In the genomic region with DNA sequence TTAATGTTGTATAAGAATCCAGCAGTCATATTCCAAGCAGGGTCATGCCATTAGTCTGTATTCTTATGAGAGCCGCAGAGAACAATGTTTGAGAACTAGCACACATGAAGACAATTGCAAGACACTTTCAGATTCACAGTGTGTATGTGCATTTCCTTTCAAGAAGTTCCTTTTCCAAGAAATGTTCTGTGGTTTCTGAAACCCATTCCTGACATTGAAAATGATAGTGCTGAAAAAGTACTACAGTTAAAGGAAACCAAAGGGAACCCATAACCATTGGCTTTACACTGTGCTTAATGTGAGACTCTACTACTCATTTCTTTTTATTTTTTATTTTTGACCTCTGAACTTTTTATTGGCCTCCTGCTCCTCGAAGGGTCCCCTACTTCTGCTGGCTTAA, we compare ENCODE assay signal across 19 cellular contexts.
"Had no signal": no experiment of that assay in that cellular context is flagged by ENCODE, and none has a peak within 500 bp of the region (broad histone marks: within the 10 kb centered on the region; RNA-seq: fewer than 3 reads in every experiment).

No MANE protein-coding gene starts in this region.

- H3K4me3 ChIP-seq: dorsolateral prefrontal cortex, heart right ventricle, psoas muscle, right lobe of liver, suprapubic skin, thyroid gland had no signal

- H3K36me3 ChIP-seq: heart right ventricle, neutrophil, right lobe of liver, suprapubic skin, thyroid gland had no signal

- H3K27me3 Mint-ChIP-seq: naive B cell had no signal

- H3K4me3 Mint-ChIP-seq: naive B cell; stimulated activated effector memory CD8-positive, alpha-beta T cell treated with anti-CD3 and anti-CD28 coated beads, Interleukin-12 subunit alpha, Interleukin-12 subunit beta, amount 100 ng/mL, for 72 hours; type B pancreatic cell had no signal

- H3K9me3 ChIP-seq: heart right ventricle, neutrophil, psoas muscle, right lobe of liver, suprapubic skin, thyroid gland had no signal

- DNase-seq: dorsolateral prefrontal cortex; effector CD8-positive, alpha-beta T cell; heart right ventricle; hypothalamus; kidney glomerular epithelial cell; mesendoderm; naive B cell; psoas muscle; retina; right lobe of liver; stimulated activated CD4-positive, alpha-beta T cell treated with anti-CD3 and anti-CD28 coated beads, Interleukin-4, amount 100 ng/mL, for 1 hour; stimulated activated CD8-positive, alpha-beta memory T cell treated with anti-CD3 and anti-CD28 coated beads, Interleukin-4, amount 100 ng/mL, for 48 hours; stimulated activated naive CD8-positive, alpha-beta T cell treated with anti-CD3 and anti-CD28 coated beads, Interleukin-15, Interleukin-2, amounts not matched to agents 100 U/mL and 50 U/mL, for 24 hours; thyroid gland had no signal

- H3K4me1 ChIP-seq: psoas muscle, thyroid gland had no signal

- H3K36me3 Mint-ChIP-seq: naive B cell; stimulated activated effector memory CD8-positive, alpha-beta T cell treated with anti-CD3 and anti-CD28 coated beads, Interleukin-12 subunit alpha, Interleukin-12 subunit beta, amount 100 ng/mL, for 72 hours; type B pancreatic cell had no signal

- H3K9me3 Mint-ChIP-seq: naive B cell; stimulated activated effector memory CD8-positive, alpha-beta T cell treated with anti-CD3 and anti-CD28 coated beads, Interleukin-12 subunit alpha, Interleukin-12 subunit beta, amount 100 ng/mL, for 72 hours had no signal

- ATAC-seq: esophagus mucosa; psoas muscle; stimulated activated effector memory CD8-positive, alpha-beta T cell treated with anti-CD3 and anti-CD28 coated beads, Interleukin-12 subunit alpha, Interleukin-12 subunit beta, amount 100 ng/mL, for 72 hours; stimulated activated naive CD8-positive, alpha-beta T cell treated with anti-CD3 and anti-CD28 coated beads, Interleukin-15, Interleukin-2, amounts not matched to agents 100 U/mL and 50 U/mL, for 24 hours had no signal

- H3K27ac ChIP-seq: dorsolateral prefrontal cortex, neutrophil, psoas muscle, right lobe of liver, suprapubic skin, thyroid gland had no signal

- H3K27me3 ChIP-seq: neutrophil, right lobe of liver, thyroid gland had no signal

- H3K27ac Mint-ChIP-seq: naive B cell; stimulated activated effector memory CD8-positive, alpha-beta T cell treated with anti-CD3 and anti-CD28 coated beads, Interleukin-12 subunit alpha, Interleukin-12 subunit beta, amount 100 ng/mL, for 72 hours; type B pancreatic cell had no signal
